10 cellular contexts compared by ENCODE assay signal in genomic region chr13:90938848-90939247, GRCh38.
"Had no signal": no experiment of that assay in that cellular context is flagged by ENCODE, and none has a peak within 500 bp of the region (broad histone marks: within the 10 kb centered on the region; RNA-seq: fewer than 3 reads in every experiment).

No MANE protein-coding gene starts in this region.

- FAIRE-seq: H1, H54 had no signal

- H3K9ac ChIP-seq: GM23248 had no signal

- H2AFZ ChIP-seq: GM23248 had no signal

- ATAC-seq: GM23338, HCT116 had no signal

- H3K36me3 ChIP-seq: HAP-1 had no signal

- H3K27ac ChIP-seq: GM23248 had no signal

- DNase-seq: GM23248, GOT3, H7, H9, HFFc6 had no signal

- H3K9me3 ChIP-seq: HAP-1 had no signal

- H3K4me2 ChIP-seq: GM23338 had no signal

- H3K4me1 ChIP-seq: HAP-1 had no signal

- H3K4me3 ChIP-seq: GM23248, GM23338, HAP-1 had no signal
